In the genomic region with DNA sequence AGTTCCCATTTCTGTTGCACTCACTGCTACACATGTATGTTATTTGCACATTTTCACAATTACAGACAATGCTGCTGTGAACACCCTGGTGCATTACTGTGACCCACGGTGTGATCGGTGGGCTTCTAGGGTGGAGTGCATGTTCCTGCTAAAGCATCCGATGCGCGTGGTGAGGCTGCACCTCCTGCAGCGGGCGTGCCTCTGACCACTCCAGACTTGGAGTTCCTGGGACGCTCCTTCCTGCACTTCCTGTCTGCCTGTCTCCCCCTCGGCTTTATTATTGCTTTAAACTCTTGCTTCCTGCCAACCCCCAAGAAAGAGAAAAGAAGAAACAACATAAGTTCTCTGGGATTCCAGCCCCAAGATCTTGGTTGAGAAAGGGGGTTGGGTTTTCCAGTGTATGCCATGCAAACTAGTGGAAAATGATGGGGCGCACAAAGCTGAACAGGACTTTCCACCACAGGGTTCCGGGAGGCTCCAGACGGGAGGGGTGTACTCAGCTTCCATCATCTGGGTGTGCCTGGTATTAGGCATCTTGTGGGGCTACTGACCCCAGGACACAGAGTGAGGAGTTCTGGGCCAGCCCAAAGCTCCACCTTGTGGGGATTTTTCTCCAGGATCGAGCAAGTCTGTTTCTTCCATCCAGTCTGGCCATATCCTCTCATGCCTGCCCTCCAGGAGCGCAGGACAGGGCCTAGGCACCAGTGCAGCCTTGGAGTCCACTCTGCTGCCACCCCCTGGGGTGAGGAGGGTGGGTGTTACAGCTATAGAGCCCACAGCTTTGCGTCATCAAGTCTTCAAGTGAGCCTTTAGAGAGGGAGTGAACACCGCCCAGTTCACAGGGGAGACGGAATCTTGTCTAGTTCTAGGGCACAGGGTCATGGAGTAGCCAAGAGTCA, we compare ENCODE assay signal across 15 cellular contexts. TPM values are rescaled to one million over a fixed set of nuclear protein-coding genes. Genes with fewer than 3 reads are reported as not detected.
DNase-seq lines count a peak whose midpoint lies in the region; ATAC-seq, FAIRE-seq and TF ChIP-seq lines count a peak whose summit lies in the region.
"Had no signal": no experiment of that assay in that cellular context is flagged by ENCODE, and none has a peak within 500 bp of the region (broad histone marks: within the 10 kb centered on the region; RNA-seq: fewer than 3 reads in every experiment).

No MANE protein-coding gene starts in this region.

- ATAC-seq in GM23338 (peak; percentile 49), left lobe of liver (peak; percentile 45)

- no peak overlapping the region for H3K4me3 Mint-ChIP-seq in GM23338
- no peak overlapping the region for H3K4me3 Mint-ChIP-seq in T-helper 2 cell treated with Interferon-gamma antibody and Interleukin-4, amounts not matched to agents 5 μg/mL and 100 μg/mL, for 36 hours
- H3K4me3 Mint-ChIP-seq: activated naive CD4-positive, alpha-beta T cell treated with anti-CD3 and anti-CD28 coated beads for 36 hours had no signal

- TF ChIP-seq CTCF in 22Rv1 (IDR thresholded peaks at IDR 0.05) (0 out of 2 replicates have a peak, but pooled peaks have one; percentile 8), GM23338 (conservative IDR thresholded peaks at IDR 0.05; ENCODE audit: low read depth in 2 of 2) (peak in 1 of 2 experiments; percentile 63; a peak in 2 of 4 replicates), astrocyte of the spinal cord (IDR thresholded peaks at IDR 0.05; ENCODE audit: low read depth, low read length) (peak; percentile 14), kidney (IDR thresholded peaks at IDR 0.05; ENCODE audit: borderline replicate concordance, extremely low read depth, insufficient read depth) (no peak)

- 0 out of 2 replicates have a peak, but pooled peaks cover 3% of the 10 kb centered on the region for H3K79me2 ChIP-seq in GM23338 (replicated peaks; ENCODE audit: insufficient read depth)

- no peaks in the 10 kb centered on the region for H3K27me3 ChIP-seq in GM23338 (ENCODE audit: insufficient read depth)
- H3K27me3 ChIP-seq: BLaER1 treated with 17β-estradiol and CSF1 and Interleukin-3, amounts not matched to agents 10 nM and 100 nM; neutrophil had no signal

- no peak for FAIRE-seq in kidney (lab: Jason Lieb, UNC)
- FAIRE-seq: colon had no signal

- no peaks in the 10 kb centered on the region for H3K9me3 Mint-ChIP-seq in GM23338
- no peaks in the 10 kb centered on the region for H3K9me3 Mint-ChIP-seq in T-helper 2 cell treated with Interferon-gamma antibody and Interleukin-4, amounts not matched to agents 5 μg/mL and 100 μg/mL, for 36 hours
- H3K9me3 Mint-ChIP-seq: activated naive CD4-positive, alpha-beta T cell treated with anti-CD3 and anti-CD28 coated beads for 36 hours had no signal

- H3K4me1 ChIP-seq in GM23338 (ENCODE audit: insufficient read depth): peaks cover 12% of the 10 kb centered on the region; the same call in 1 of the 2 replicates
- H3K4me1 ChIP-seq in kidney (ENCODE audit: control insufficient read depth in 1 of 2, insufficient read depth in 1 of 2, low read depth in 1 of 2, low read length in 2 of 2): no peaks in the 10 kb centered on the region

- intact Hi-C loops in kidney (cut with DNase I): no loop called here

- in situ Hi-C loops in astrocyte of the spinal cord (cut with HindIII; ENCODE audit: low sequenced_read_pairs): no loop called here

- H3K4me1 Mint-ChIP-seq in GM23338: peaks cover 36% of the 10 kb centered on the region
- no peaks in the 10 kb centered on the region for H3K4me1 Mint-ChIP-seq in T-helper 2 cell treated with Interferon-gamma antibody and Interleukin-4, amounts not matched to agents 5 μg/mL and 100 μg/mL, for 36 hours (ENCODE audit: low read depth)

- peaks cover 15% of the 10 kb centered on the region for H3K27me3 Mint-ChIP-seq in GM23338 (ENCODE audit: insufficient read depth, low read depth, poor library complexity)
- no peaks in the 10 kb centered on the region for H3K27me3 Mint-ChIP-seq in T-helper 2 cell treated with Interferon-gamma antibody and Interleukin-4, amounts not matched to agents 5 μg/mL and 100 μg/mL, for 36 hours (ENCODE audit: low read depth)

- H3K9me3 ChIP-seq in kidney (ENCODE audit: control insufficient read depth in 1 of 2, low read length in 2 of 2): no peaks in the 10 kb centered on the region
- H3K9me3 ChIP-seq: BLaER1 treated with 17β-estradiol and CSF1 and Interleukin-3, amounts not matched to agents 10 nM and 100 nM; neutrophil had no signal

- DNase-seq in GM23338 (ENCODE audit: low spot score) (peak; percentile 55), astrocyte of the spinal cord (ENCODE audit: low read depth, low spot score) (no peak), left lobe of liver (ENCODE audit: low spot score) (no peak), occipital lobe (lab: John Stamatoyannopoulos, UW) (no peak), kidney (no peak), activated gamma-delta T cell treated with Interleukin-2 at 50 U/mL for 16 hours (no peak)
- DNase-seq in T-helper 2 cell treated with Interferon-gamma antibody and Interleukin-4, amounts not matched to agents 5 μg/mL and 100 μg/mL, for 36 hours (ENCODE audit: low spot score): no peak
- DNase-seq: activated CD4-positive, CD25-positive, alpha-beta regulatory T cell treated with anti-CD3 and anti-CD28 coated beads, Interleukin-2, amount 50 U/mL, for 72 hours; activated naive CD4-positive, alpha-beta T cell treated with anti-CD3 and anti-CD28 coated beads for 36 hours; NCI-H1105 treated with DMSO at 0.1 percent for 48 hours; NCI-H69 had no signal

- no peaks in the 10 kb centered on the region for H3K9me2 ChIP-seq in GM23338 (ENCODE audit: insufficient read depth)

- H4K20me1 ChIP-seq in GM23338 (replicated peaks; ENCODE audit: insufficient read depth): peaks cover 12% of the 10 kb centered on the region

- no peak overlapping the region for H3K9ac ChIP-seq in kidney (ENCODE audit: low read length in 2 of 2)

- peaks cover 57% of the 10 kb centered on the region for H3K36me3 Mint-ChIP-seq in GM23338 (ENCODE audit: low read depth)
- peaks cover 38% of the 10 kb centered on the region for H3K36me3 Mint-ChIP-seq in T-helper 2 cell treated with Interferon-gamma antibody and Interleukin-4, amounts not matched to agents 5 μg/mL and 100 μg/mL, for 36 hours (ENCODE audit: low read depth)

- H3K36me3 ChIP-seq in GM23338 (ENCODE audit: insufficient read depth): peaks cover 25% of the 10 kb centered on the region
- peaks cover 13 to 20% of the 10 kb centered on the region in 2 donors for H3K36me3 ChIP-seq in kidney (ENCODE audit: control insufficient read depth in 1 of 2, insufficient read depth in 2 of 2, low read length in 2 of 2)

- H3K4me3 ChIP-seq in GM23338: no peak overlapping the region
- H3K4me3 ChIP-seq in astrocyte of the spinal cord (ENCODE audit: low read depth, low read length): no peak overlapping the region
- H3K4me3 ChIP-seq in kidney (ENCODE audit: low read length in 2 of 2): no peak overlapping the region
- H3K4me3 ChIP-seq: BLaER1 treated with 17β-estradiol and CSF1 and Interleukin-3, amounts not matched to agents 10 nM and 100 nM had no signal

- H3K27ac Mint-ChIP-seq in GM23338: peak overlapping the region; percentile 82
- H3K27ac Mint-ChIP-seq in T-helper 2 cell treated with Interferon-gamma antibody and Interleukin-4, amounts not matched to agents 5 μg/mL and 100 μg/mL, for 36 hours: no peak overlapping the region
- H3K27ac Mint-ChIP-seq: activated naive CD4-positive, alpha-beta T cell treated with anti-CD3 and anti-CD28 coated beads for 36 hours had no signal

- H3K27ac ChIP-seq in 22Rv1 (no peak overlapping the region), GM23338 (ENCODE audit: low read depth) (peak overlapping the region; percentile 65), kidney (ENCODE audit: low read depth in 2 of 2, low read length in 2 of 2) (no peak overlapping the region)
- H3K27ac ChIP-seq: BLaER1 treated with 17β-estradiol and CSF1 and Interleukin-3, amounts not matched to agents 10 nM and 100 nM; neutrophil had no signal

- no peak overlapping the region for H2AFZ ChIP-seq in GM23338

- peaks cover 49% of the 10 kb centered on the region for H3F3A ChIP-seq in GM23338 (replicated peaks; ENCODE audit: low read depth)

- no peak overlapping the region for H3K4me2 ChIP-seq in GM23338
- H3K4me2 ChIP-seq: BLaER1 treated with 17β-estradiol and CSF1 and Interleukin-3, amounts not matched to agents 10 nM and 100 nM had no signal

TF ChIP-seq in GM23338, 12 proteins besides CTCF, POLR2A, EP300 and RAD21 (continues in another document):
- TF ChIP-seq STAT1 (IDR thresholded peaks at IDR 0.05; ENCODE audit: unreplicated experiment) (no peak), EZH2 (IDR thresholded peaks at IDR 0.05; ENCODE audit: low read depth, unreplicated experiment) (no peak)

RNA-seq across cellular contexts. Expression of a gene that starts 11.2 kb away (rescaled TPM):
- total RNA-seq in GM23338 (2014; rRNA removed; shearing (Covaris generic)): 561 and 772 TPM in 2 replicates
- polyA plus RNA-seq in GM23338 (2016; fragmentation: Nextera tagmentation; extraction: Ambion mirVana) (2,550 and 2,858 TPM in 2 replicates), kidney (ENCODE audit: insufficient read depth, low read depth, low replicate concordance) (2,612 TPM)
- total RNA-seq in left lobe of liver (414 TPM), occipital lobe (2,076 TPM), kidney (1,227 TPM)

RNA-seq across cellular contexts. Expression of a gene that starts 33.7 kb away (rescaled TPM):
- 16.5 and 20.5 TPM in 2 replicates for total RNA-seq in GM23338 (2014; rRNA removed; shearing (Covaris generic))
- polyA plus RNA-seq in GM23338 (2016; fragmentation: Nextera tagmentation; extraction: Ambion mirVana) (4.5 and 5.6 TPM in 2 replicates), kidney (ENCODE audit: insufficient read depth, low read depth, low replicate concordance) (3.9 TPM)
- total RNA-seq in left lobe of liver (7.2 TPM), occipital lobe (14.5 TPM), kidney (7.1 TPM)
